Comparison of ENCODE assay signal across 1 cellular context in the genomic region with DNA sequence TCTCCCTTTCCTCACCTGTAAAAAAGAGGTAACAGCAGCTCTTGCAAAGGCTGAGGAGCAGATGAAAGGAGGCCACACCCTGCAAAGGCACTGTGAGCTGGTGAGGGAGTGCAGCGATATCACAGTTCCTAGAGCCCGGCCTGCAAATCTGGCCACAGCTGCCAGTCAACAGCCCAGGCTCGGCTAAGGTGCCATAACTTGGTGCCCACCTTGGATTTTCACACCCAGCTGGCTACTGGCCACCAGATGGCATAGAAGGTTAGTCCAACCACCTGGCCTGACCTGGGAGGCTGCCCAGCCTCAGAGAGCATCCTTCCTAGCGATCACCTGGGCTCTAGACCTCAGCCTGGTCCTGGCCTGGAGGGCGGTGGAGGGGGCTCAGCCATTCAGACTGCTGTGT.
TF ChIP-seq lines count a peak whose summit lies in the region.

No MANE protein-coding gene starts in this region.

TF ChIP-seq in GM23338, 12 proteins besides CTCF, POLR2A, EP300 and RAD21 (continued from another document):
- TF ChIP-seq, protein P1, sequence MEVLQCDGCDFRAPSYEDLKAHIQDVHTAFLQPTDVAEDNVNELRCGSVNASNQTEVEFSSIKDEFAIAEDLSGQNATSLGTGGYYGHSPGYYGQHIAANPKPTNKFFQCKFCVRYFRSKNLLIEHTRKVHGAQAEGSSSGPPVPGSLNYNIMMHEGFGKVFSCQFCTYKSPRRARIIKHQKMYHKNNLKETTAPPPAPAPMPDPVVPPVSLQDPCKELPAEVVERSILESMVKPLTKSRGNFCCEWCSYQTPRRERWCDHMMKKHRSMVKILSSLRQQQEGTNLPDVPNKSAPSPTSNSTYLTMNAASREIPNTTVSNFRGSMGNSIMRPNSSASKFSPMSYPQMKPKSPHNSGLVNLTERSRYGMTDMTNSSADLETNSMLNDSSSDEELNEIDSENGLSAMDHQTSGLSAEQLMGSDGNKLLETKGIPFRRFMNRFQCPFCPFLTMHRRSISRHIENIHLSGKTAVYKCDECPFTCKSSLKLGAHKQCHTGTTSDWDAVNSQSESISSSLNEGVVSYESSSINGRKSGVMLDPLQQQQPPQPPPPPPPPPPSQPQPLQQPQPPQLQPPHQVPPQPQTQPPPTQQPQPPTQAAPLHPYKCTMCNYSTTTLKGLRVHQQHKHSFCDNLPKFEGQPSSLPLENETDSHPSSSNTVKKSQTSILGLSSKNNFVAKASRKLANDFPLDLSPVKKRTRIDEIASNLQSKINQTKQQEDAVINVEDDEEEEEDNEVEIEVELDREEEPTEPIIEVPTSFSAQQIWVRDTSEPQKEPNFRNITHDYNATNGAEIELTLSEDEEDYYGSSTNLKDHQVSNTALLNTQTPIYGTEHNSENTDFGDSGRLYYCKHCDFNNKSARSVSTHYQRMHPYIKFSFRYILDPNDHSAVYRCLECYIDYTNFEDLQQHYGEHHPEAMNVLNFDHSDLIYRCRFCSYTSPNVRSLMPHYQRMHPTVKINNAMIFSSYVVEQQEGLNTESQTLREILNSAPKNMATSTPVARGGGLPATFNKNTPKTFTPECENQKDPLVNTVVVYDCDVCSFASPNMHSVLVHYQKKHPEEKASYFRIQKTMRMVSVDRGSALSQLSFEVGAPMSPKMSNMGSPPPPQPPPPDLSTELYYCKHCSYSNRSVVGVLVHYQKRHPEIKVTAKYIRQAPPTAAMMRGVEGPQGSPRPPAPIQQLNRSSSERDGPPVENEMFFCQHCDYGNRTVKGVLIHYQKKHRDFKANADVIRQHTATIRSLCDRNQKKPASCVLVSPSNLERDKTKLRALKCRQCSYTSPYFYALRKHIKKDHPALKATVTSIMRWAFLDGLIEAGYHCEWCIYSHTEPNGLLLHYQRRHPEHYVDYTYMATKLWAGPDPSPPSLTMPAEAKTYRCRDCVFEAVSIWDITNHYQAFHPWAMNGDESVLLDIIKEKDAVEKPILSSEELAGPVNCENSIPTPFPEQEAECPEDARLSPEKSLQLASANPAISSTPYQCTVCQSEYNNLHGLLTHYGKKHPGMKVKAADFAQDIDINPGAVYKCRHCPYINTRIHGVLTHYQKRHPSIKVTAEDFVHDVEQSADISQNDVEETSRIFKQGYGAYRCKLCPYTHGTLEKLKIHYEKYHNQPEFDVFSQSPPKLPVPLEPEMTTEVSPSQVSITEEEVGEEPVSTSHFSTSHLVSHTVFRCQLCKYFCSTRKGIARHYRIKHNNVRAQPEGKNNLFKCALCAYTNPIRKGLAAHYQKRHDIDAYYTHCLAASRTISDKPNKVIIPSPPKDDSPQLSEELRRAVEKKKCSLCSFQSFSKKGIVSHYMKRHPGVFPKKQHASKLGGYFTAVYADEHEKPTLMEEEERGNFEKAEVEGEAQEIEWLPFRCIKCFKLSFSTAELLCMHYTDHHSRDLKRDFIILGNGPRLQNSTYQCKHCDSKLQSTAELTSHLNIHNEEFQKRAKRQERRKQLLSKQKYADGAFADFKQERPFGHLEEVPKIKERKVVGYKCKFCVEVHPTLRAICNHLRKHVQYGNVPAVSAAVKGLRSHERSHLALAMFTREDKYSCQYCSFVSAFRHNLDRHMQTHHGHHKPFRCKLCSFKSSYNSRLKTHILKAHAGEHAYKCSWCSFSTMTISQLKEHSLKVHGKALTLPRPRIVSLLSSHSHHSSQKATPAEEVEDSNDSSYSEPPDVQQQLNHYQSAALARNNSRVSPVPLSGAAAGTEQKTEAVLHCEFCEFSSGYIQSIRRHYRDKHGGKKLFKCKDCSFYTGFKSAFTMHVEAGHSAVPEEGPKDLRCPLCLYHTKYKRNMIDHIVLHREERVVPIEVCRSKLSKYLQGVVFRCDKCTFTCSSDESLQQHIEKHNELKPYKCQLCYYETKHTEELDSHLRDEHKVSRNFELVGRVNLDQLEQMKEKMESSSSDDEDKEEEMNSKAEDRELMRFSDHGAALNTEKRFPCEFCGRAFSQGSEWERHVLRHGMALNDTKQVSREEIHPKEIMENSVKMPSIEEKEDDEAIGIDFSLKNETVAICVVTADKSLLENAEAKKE (CRISPR knock-in tag; IDR thresholded peaks at IDR 0.05): no peak
- TF ChIP-seq CREB1 (CRISPR knock-in tag; IDR thresholded peaks at IDR 0.05; ENCODE audit: low read depth): no peak
